ENCODE assay signal across 10 cellular contexts in genomic region chr14:103872492-103873113, GRCh38. TPM values are rescaled to one million over a fixed set of nuclear protein-coding genes. Genes with fewer than 3 reads are reported as not detected.
DNase-seq lines count a peak whose midpoint lies in the region; ATAC-seq and TF ChIP-seq lines count a peak whose summit lies in the region.
"Had no signal": no experiment of that assay in that cellular context is flagged by ENCODE, and none has a peak within 500 bp of the region (broad histone marks: within the 10 kb centered on the region; RNA-seq: fewer than 3 reads in every experiment).

No MANE protein-coding gene starts in this region.

- intact Hi-C loops in Panc1 (cut with micrococcal nuclease; ENCODE audit: unreplicated experiment) = no loop called here

- POLR2A ChIA-PET in Panc1 (lab: Charles Lee) = no interaction called here

- no peak for TF ChIP-seq CTCF in Panc1 (IDR thresholded peaks at IDR 0.05)

- no TSS peak for BruUV-seq in Panc1 (replicated peaks; lab: Mats Ljungman, UMichigan)

- peak overlapping the region; percentile 96 to 98 for H3K27ac Mint-ChIP-seq in stimulated activated naive CD8-positive, alpha-beta T cell treated with anti-CD3 and anti-CD28 coated beads, Interleukin-15, amount 100 ng/mL, for 72 hours

- ATAC-seq in activated CD4-positive, CD25-positive, alpha-beta regulatory T cell treated with anti-CD3 and anti-CD28 coated beads, Interleukin-2, amount 50 U/mL, for 24 hours = peak; percentile 8 to 14
- 0 out of 2 replicates have a peak, but pooled peaks have one; percentile 11 for ATAC-seq in Panc1
- peak; percentile 70 for ATAC-seq in stimulated activated naive CD8-positive, alpha-beta T cell treated with anti-CD3 and anti-CD28 coated beads, Interleukin-15, amount 100 ng/mL, for 72 hours

- H3K36me3 ChIP-seq in Panc1 (ENCODE audit: control insufficient read depth, insufficient read depth, low read length) (no peaks in the 10 kb centered on the region), iPS-15b (ENCODE audit: control insufficient read depth, insufficient read depth, low read length) (no peaks in the 10 kb centered on the region)
- H3K36me3 ChIP-seq: uterus, WERI-Rb-1 had no signal

- H3K4me3 ChIP-seq in Panc1 (ENCODE audit: low read depth in 2 of 2, low read length in 2 of 2) (peak overlapping the region; percentile 25 to 40), iPS-15b (ENCODE audit: low read depth, low read length) (peak overlapping the region; percentile 43)
- H3K4me3 ChIP-seq: uterus had no signal

- DNase-seq in activated CD4-positive, CD25-positive, alpha-beta regulatory T cell treated with anti-CD3 and anti-CD28 coated beads, Interleukin-2, amount 50 U/mL, for 72 hours = no peak
- DNase-seq in Panc1 (ENCODE audit: low read depth, low spot score) (no peak), RKO (ENCODE audit: low spot score) (no peak), NCI-H446 treated with DMSO at 0.1 percent for 48 hours (lab: John Stamatoyannopoulos, UW) (no peak), NCI-H82 (lab: John Stamatoyannopoulos, UW) (no peak)
- peak; percentile 47 to 53 for DNase-seq in stimulated activated naive CD8-positive, alpha-beta T cell treated with anti-CD3 and anti-CD28 coated beads, Interleukin-15, amount 100 ng/mL, for 72 hours
- DNase-seq: WERI-Rb-1 had no signal

- H3K9me3 Mint-ChIP-seq in stimulated activated naive CD8-positive, alpha-beta T cell treated with anti-CD3 and anti-CD28 coated beads, Interleukin-15, amount 100 ng/mL, for 72 hours = peaks cover 5 to 7% of the 10 kb centered on the region in 2 donors

- CTCF ChIA-PET in Panc1 (lab: Charles Lee) = no interaction called here

- H3K9me3 ChIP-seq in Panc1 (ENCODE audit: control insufficient read depth, insufficient read depth, low read depth, low read length) = no peaks in the 10 kb centered on the region
- H3K9me3 ChIP-seq in iPS-15b (ENCODE audit: control insufficient read depth, insufficient read depth, low read length) = no peaks in the 10 kb centered on the region
- H3K9me3 ChIP-seq: uterus had no signal

- peak overlapping the region; percentile 91 to 92 for H3K4me3 Mint-ChIP-seq in stimulated activated naive CD8-positive, alpha-beta T cell treated with anti-CD3 and anti-CD28 coated beads, Interleukin-15, amount 100 ng/mL, for 72 hours

- H3K4me1 Mint-ChIP-seq in stimulated activated naive CD8-positive, alpha-beta T cell treated with anti-CD3 and anti-CD28 coated beads, Interleukin-15, amount 100 ng/mL, for 72 hours = peaks cover 47% of the 10 kb centered on the region

- H3K4me1 ChIP-seq in Panc1 (ENCODE audit: control insufficient read depth, insufficient read depth, low read length) = no peaks in the 10 kb centered on the region; the same call in 1 of the 2 replicates
- peaks cover 5% of the 10 kb centered on the region for H3K4me1 ChIP-seq in iPS-15b (ENCODE audit: control insufficient read depth, insufficient read depth, low read length)

- in situ Hi-C loops in Panc1 (cut with HindIII; ENCODE audit: low pct_unique_long_range_greater_than_20kb, low sequenced_read_pairs) = no loop called here

- no peaks in the 10 kb centered on the region for H3K27me3 Mint-ChIP-seq in stimulated activated naive CD8-positive, alpha-beta T cell treated with anti-CD3 and anti-CD28 coated beads, Interleukin-15, amount 100 ng/mL, for 72 hours

- H3K27ac ChIP-seq in Panc1 (ENCODE audit: low read length) = no peak overlapping the region
- H3K27ac ChIP-seq: WERI-Rb-1 had no signal

- peak overlapping the region; percentile 47 for H3K9ac ChIP-seq in iPS-15b (ENCODE audit: low read depth, low read length)

- H3K27me3 ChIP-seq in Panc1 (ENCODE audit: control insufficient read depth, insufficient read depth, low read length) (no peaks in the 10 kb centered on the region), iPS-15b (ENCODE audit: control insufficient read depth, insufficient read depth, low read length) (no peaks in the 10 kb centered on the region)
- H3K27me3 ChIP-seq: uterus had no signal

RNA-seq across cellular contexts. Expression of gene PPP1R13B, which starts 25.2 kb away (rescaled TPM):
- 19.0 TPM for total RNA-seq in Panc1 (2021; ENCODE audit: unreplicated experiment)
- polyA plus RNA-seq in Panc1 (2012; ENCODE audit: insufficient read length) = 14.1 TPM

RNA-seq across cellular contexts. Expression of gene TDRD9, which starts 55.7 kb away (rescaled TPM):
- total RNA-seq in Panc1 (2021; ENCODE audit: unreplicated experiment) = not detected
- polyA plus RNA-seq in Panc1 (2012; ENCODE audit: insufficient read length) = not detected

Comparison
In these comparisons a context has a peak if more than half of its experiments do, and no peak if none do; other contexts are left out.
1. ATAC-seq: peak in every context shown above with its lines; median percentile 70 in stimulated activated naive CD8-positive, alpha-beta T cell treated with anti-CD3 and anti-CD28 coated beads, Interleukin-15, amount 100 ng/mL, for 72 hours; 11 in activated CD4-positive, CD25-positive, alpha-beta regulatory T cell treated with anti-CD3 and anti-CD28 coated beads, Interleukin-2, amount 50 U/mL, for 24 hours; 11 in Panc1.
2. DNase-seq: peak in stimulated activated naive CD8-positive, alpha-beta T cell treated with anti-CD3 and anti-CD28 coated beads, Interleukin-15, amount 100 ng/mL, for 72 hours (2 of 2); none in activated CD4-positive, CD25-positive, alpha-beta regulatory T cell treated with anti-CD3 and anti-CD28 coated beads, Interleukin-2, amount 50 U/mL, for 72 hours (single experiment), Panc1 (single experiment), RKO (single experiment), NCI-H446 treated with DMSO at 0.1 percent for 48 hours (single experiment) and NCI-H82 (single experiment).